In the genomic region with DNA sequence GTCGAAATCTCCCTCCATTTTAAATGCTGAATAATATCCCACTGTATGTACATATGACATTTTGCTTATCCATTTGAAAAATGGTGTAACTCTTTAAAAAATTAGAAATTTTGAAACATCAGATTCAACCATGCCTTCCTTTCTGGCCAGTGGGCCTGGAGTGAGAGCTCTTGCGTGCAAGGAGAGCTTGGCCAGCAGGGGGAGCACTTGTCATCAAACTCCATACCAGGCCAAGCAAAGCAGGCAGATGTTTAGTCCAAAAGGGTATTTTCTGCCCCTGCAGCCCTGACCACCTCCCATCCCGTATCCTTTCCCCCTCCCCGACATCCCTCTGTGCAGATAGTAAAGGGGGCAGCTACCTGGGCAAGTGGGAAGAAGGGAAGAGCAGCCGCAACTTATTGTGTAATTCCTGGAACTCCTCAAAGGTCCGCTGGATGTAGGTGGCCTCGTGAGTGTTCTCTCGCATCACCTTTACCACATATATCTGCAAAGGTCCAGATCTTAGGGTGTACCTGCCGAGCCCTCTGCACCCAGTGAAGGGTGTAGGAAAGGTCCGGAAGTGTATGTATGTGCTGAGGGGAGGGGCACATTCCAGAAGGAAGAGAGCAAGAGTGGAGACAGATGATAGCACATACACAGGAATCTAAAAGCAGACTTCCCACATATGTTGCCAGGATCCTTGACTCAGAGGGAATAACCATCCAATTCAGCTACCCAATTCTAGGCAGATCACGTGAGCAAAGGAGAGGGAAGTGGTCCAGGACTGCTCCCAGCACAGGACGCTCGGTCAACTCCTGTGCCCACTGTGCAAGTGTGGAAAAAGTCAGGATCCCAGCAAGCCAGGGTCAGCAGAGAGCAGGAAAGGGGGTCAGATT, we compare ENCODE assay signal across 8 cellular contexts. TPM values are rescaled to one million over a fixed set of nuclear protein-coding genes. Genes with fewer than 3 reads are reported as not detected.
A peak's percentile ranks its signal among the peaks of the same experiment; 100 is the strongest.
DNase-seq lines count a peak whose midpoint lies in the region; ATAC-seq and TF ChIP-seq lines count a peak whose summit lies in the region.

No MANE protein-coding gene starts in this region.

- no peak overlapping the region for H3K4me3 Mint-ChIP-seq in activated naive CD4-positive, alpha-beta T cell treated with anti-CD3 and anti-CD28 coated beads, Interleukin-2, amount 10 ng/mL, durations not matched to agents 7 days and 5 days

- TF ChIP-seq EP300 in transverse colon (IDR thresholded peaks at IDR 0.05; ENCODE audit: low read depth) = no peak

- peaks cover 55% of the 10 kb centered on the region for H3K36me3 Mint-ChIP-seq in activated naive CD4-positive, alpha-beta T cell treated with anti-CD3 and anti-CD28 coated beads, Interleukin-2, amount 10 ng/mL, durations not matched to agents 7 days and 5 days

- H3K9me3 ChIP-seq in Loucy (ENCODE audit: insufficient read depth, low read depth, low read length) = no peaks in the 10 kb centered on the region
- no peaks in the 10 kb centered on the region for H3K9me3 ChIP-seq in parathyroid adenoma (ENCODE audit: control insufficient read depth, low read length)
- H3K9me3 ChIP-seq in transverse colon = no peaks in the 10 kb centered on the region

- no peaks in the 10 kb centered on the region for H3F3A ChIP-seq in Loucy (ENCODE audit: low read depth)

- no peak for TF ChIP-seq POLR2A in transverse colon (IDR thresholded peaks at IDR 0.05)

- no peaks in the 10 kb centered on the region for H3K4me1 ChIP-seq in Loucy (ENCODE audit: insufficient read depth, low read length, poor library complexity, severe bottlenecking)
- no peaks in the 10 kb centered on the region for H3K4me1 ChIP-seq in parathyroid adenoma
- H3K4me1 ChIP-seq in transverse colon = no peaks in the 10 kb centered on the region

- H2AFZ ChIP-seq in Loucy (ENCODE audit: low read length) (no peak overlapping the region), parathyroid adenoma (no peak overlapping the region)

- no peaks in the 10 kb centered on the region for H3K9me2 ChIP-seq in Loucy (replicated peaks; ENCODE audit: low read depth, low read length)

- H3K79me2 ChIP-seq in Loucy (ENCODE audit: insufficient read depth, low read length) (no peaks in the 10 kb centered on the region), parathyroid adenoma (no peaks in the 10 kb centered on the region)

- H3K9ac ChIP-seq in Loucy (ENCODE audit: low read depth, low read length, poor library complexity, severe bottlenecking) = no peak overlapping the region
- H3K9ac ChIP-seq in parathyroid adenoma = no peak overlapping the region

- H3K27ac ChIP-seq in parathyroid adenoma (no peak overlapping the region), transverse colon (peak overlapping the region in 3 of 4 donors; percentile 2 to 58 (median 26))

- H3K27ac Mint-ChIP-seq in activated naive CD4-positive, alpha-beta T cell treated with anti-CD3 and anti-CD28 coated beads, Interleukin-2, amount 10 ng/mL, durations not matched to agents 7 days and 5 days = no peak overlapping the region

- peak; percentile 96 for TF ChIP-seq CTCF in Loucy (conservative IDR thresholded peaks at IDR 0.05; ENCODE audit: low read length)
- peak; percentile 73 for TF ChIP-seq CTCF in parathyroid adenoma (IDR thresholded peaks at IDR 0.05)
- TF ChIP-seq CTCF in transverse colon (IDR thresholded peaks at IDR 0.05) = peak; percentile 84 to 95 (median 92)

- H3K4me1 Mint-ChIP-seq in activated naive CD4-positive, alpha-beta T cell treated with anti-CD3 and anti-CD28 coated beads, Interleukin-2, amount 10 ng/mL, durations not matched to agents 7 days and 5 days = no peaks in the 10 kb centered on the region

- no peaks in the 10 kb centered on the region for H3K27me3 ChIP-seq in Loucy (ENCODE audit: insufficient read depth, low read length, poor library complexity, severe bottlenecking)
- H3K27me3 ChIP-seq in parathyroid adenoma (ENCODE audit: control insufficient read depth, insufficient read depth, low read length) = no peaks in the 10 kb centered on the region
- no peaks in the 10 kb centered on the region for H3K27me3 ChIP-seq in transverse colon

- WGBS in transverse colon (ENCODE audit: low coverage in 1 of 2), 2 donors = 50 to 61% methylated on average over 2 to 13 of the region's 13 CpGs

- intact Hi-C loops in transverse colon (cut with DNase I; ENCODE audit: low total_unique reads) = loop anchor here (5.0 kb wide), 1 partner anchor 71 kb away; no protein-coding TSS in a partner anchor

- in situ Hi-C loops in transverse colon (cut with MboI; ENCODE audit: low pct_ligation_motif_present in 1 of 4, low pct_unique_long_range_greater_than_20kb in 1 of 4, low sequenced_read_pairs in 3 of 4) = loop anchor here in 1 of 4 donors (25.0 kb wide), 1 partner anchor 381 kb away; no protein-coding TSS in a partner anchor

- no peak overlapping the region for H3K4me3 ChIP-seq in Loucy (ENCODE audit: low read length, poor library complexity, severe bottlenecking)
- H3K4me3 ChIP-seq in parathyroid adenoma (ENCODE audit: low read depth, low read length) = no peak overlapping the region
- no peak overlapping the region for H3K4me3 ChIP-seq in transverse colon

- DNase-seq in Daoy (ENCODE audit: low read depth) = peak; percentile 74
- peak; percentile 87 for DNase-seq in activated naive CD4-positive, alpha-beta T cell treated with anti-CD3 and anti-CD28 coated beads, Interleukin-2, amount 10 ng/mL, durations not matched to agents 7 days and 5 days
- DNase-seq in germinal center (ENCODE audit: low spot score) = peak; percentile 79
- peak; percentile 83 for DNase-seq in transverse colon

- CTCF ChIA-PET in activated naive CD4-positive, alpha-beta T cell treated with anti-CD3 and anti-CD28 coated beads, Interleukin-2, amount 10 ng/mL, durations not matched to agents 7 days and 5 days (lab: Charles Lee) = interaction anchor here (0.8 to 6.5 kb wide), 23 partner anchors 9 to 375 kb away, joined by 3 to 178 read pairs (median 8); partner anchors contain the start of genes MDM4 and PIK3C2B

- no peaks in the 10 kb centered on the region for H4K20me1 ChIP-seq in Loucy (ENCODE audit: insufficient read depth, low read length, poor library complexity, severe bottlenecking)

- H3K36me3 ChIP-seq in Loucy (ENCODE audit: insufficient read depth, low read length) (peaks cover 79% of the 10 kb centered on the region; the same call in 1 of the 2 replicates), parathyroid adenoma (ENCODE audit: control insufficient read depth, insufficient read depth, low read length) (no peaks in the 10 kb centered on the region), transverse colon (peaks cover 0 to 53% (median 20%) of the 10 kb centered on the region in 4 donors)

- H3K9me3 Mint-ChIP-seq in activated naive CD4-positive, alpha-beta T cell treated with anti-CD3 and anti-CD28 coated beads, Interleukin-2, amount 10 ng/mL, durations not matched to agents 7 days and 5 days = no peaks in the 10 kb centered on the region

- H3K4me2 ChIP-seq in Loucy (ENCODE audit: low read depth, low read length, poor library complexity, severe bottlenecking) = no peak overlapping the region
- no peak overlapping the region for H3K4me2 ChIP-seq in parathyroid adenoma (ENCODE audit: low read length)

- H3K27me3 Mint-ChIP-seq in activated naive CD4-positive, alpha-beta T cell treated with anti-CD3 and anti-CD28 coated beads, Interleukin-2, amount 10 ng/mL, durations not matched to agents 7 days and 5 days = no peaks in the 10 kb centered on the region

- ATAC-seq in SK-N-SH treated with all-trans-retinoic acid at 6 μM for 48 hours = peak; percentile 98
- ATAC-seq in HG03342 (IDR thresholded peaks at IDR 0.05; ENCODE audit: unreplicated experiment) = no peak

TF ChIP-seq in SK-N-SH treated with all-trans-retinoic acid at 6 μM for 48 hours, 23 proteins besides CTCF, POLR2A, EP300 and RAD21 (continues in another document):
- TF ChIP-seq ISL1 (CRISPR knock-in tag; IDR thresholded peaks at IDR 0.05) = no peak
- TF ChIP-seq ZC3H10 (CRISPR knock-in tag; IDR thresholded peaks at IDR 0.05) = no peak
- TF ChIP-seq, protein P1, sequence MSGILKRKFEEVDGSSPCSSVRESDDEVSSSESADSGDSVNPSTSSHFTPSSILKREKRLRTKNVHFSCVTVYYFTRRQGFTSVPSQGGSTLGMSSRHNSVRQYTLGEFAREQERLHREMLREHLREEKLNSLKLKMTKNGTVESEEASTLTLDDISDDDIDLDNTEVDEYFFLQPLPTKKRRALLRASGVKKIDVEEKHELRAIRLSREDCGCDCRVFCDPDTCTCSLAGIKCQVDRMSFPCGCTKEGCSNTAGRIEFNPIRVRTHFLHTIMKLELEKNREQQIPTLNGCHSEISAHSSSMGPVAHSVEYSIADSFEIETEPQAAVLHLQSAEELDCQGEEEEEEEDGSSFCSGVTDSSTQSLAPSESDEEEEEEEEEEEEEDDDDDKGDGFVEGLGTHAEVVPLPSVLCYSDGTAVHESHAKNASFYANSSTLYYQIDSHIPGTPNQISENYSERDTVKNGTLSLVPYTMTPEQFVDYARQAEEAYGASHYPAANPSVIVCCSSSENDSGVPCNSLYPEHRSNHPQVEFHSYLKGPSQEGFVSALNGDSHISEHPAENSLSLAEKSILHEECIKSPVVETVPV (CRISPR knock-in tag; IDR thresholded peaks at IDR 0.05) = no peak
- no peak for TF ChIP-seq TSHZ2 (CRISPR knock-in tag; IDR thresholded peaks at IDR 0.05)
- no peak for TF ChIP-seq OSR1 (CRISPR knock-in tag; IDR thresholded peaks at IDR 0.05)
- no peak for TF ChIP-seq ZFP30 (CRISPR knock-in tag; IDR thresholded peaks at IDR 0.05)
- TF ChIP-seq BACH2 (CRISPR knock-in tag; IDR thresholded peaks at IDR 0.05; ENCODE audit: borderline replicate concordance) = no peak

RNA-seq across cellular contexts. Expression of gene PPP1R15B, which starts 19.9 kb away (rescaled TPM):
- 22.5 and 30.7 TPM in 2 replicates for total RNA-seq in Daoy (2014; rRNA removed; shearing (Covaris generic))
- total RNA-seq in transverse colon = 10 to 100 TPM; 30.8 to 74.2 (median 54.5) TPM
